Comparison of ENCODE assay signal across 1 cellular context in genomic region chr16:10972108-10972955, GRCh38.
TF ChIP-seq lines count a peak whose summit lies in the region.

No MANE protein-coding gene starts in this region.

TF ChIP-seq in K562, 482 proteins besides CTCF, POLR2A, EP300 and RAD21 (continued from another document and continues in another):
- TF ChIP-seq TFE3 (CRISPR knock-in tag; IDR thresholded peaks at IDR 0.05) (peak; percentile 15; the same call in 1 of the 2 replicates), ZKSCAN8 (CRISPR knock-in tag; IDR thresholded peaks at IDR 0.05) (peak; percentile 81; the same call in 1 of the 2 replicates), ZNF347 (CRISPR knock-in tag; IDR thresholded peaks at IDR 0.05; ENCODE audit: low read depth) (no peak), ZNF695 (CRISPR knock-in tag; IDR thresholded peaks at IDR 0.05) (no peak), PHF21A (IDR thresholded peaks at IDR 0.05; ENCODE audit: borderline replicate concordance, low read depth) (peak; percentile 75; the same call in 1 of the 2 replicates), WHSC1 (IDR thresholded peaks at IDR 0.05; ENCODE audit: low read length) (no peak), HNRNPK (IDR thresholded peaks at IDR 0.05; ENCODE audit: low read depth, low read length, poor library complexity, severe bottlenecking) (no peak), TCF7L2 (IDR thresholded peaks at IDR 0.05; ENCODE audit: low read depth, low read length) (no peak), MBD2 (IDR thresholded peaks at IDR 0.05; ENCODE audit: borderline replicate concordance, low read depth) (peak; percentile 81), ZNF76 (CRISPR knock-in tag; IDR thresholded peaks at IDR 0.05; ENCODE audit: borderline replicate concordance) (no peak), XRCC5 (IDR thresholded peaks at IDR 0.05; ENCODE audit: low read depth, low read length) (0 out of 2 replicates have a peak, but pooled peaks have one; percentile 25), SAFB (IDR thresholded peaks at IDR 0.05; ENCODE audit: borderline replicate concordance, low read depth, low read length) (no peak), CBFB (CRISPR knock-in tag; IDR thresholded peaks at IDR 0.05) (no peak), PTTG1 (tag; IDR thresholded peaks at IDR 0.05; ENCODE audit: low read depth) (no peak), MTA1 (IDR thresholded peaks at IDR 0.05; ENCODE audit: borderline replicate concordance) (peak; percentile 88), HINFP (tag; conservative IDR thresholded peaks at IDR 0.05; ENCODE audit: low read depth) (no peak), KLF6 (CRISPR knock-in tag; IDR thresholded peaks at IDR 0.05; ENCODE audit: borderline replicate concordance) (no peak), RFX7 (CRISPR knock-in tag; IDR thresholded peaks at IDR 0.05) (no peak), SETDB1 (IDR thresholded peaks at IDR 0.05; ENCODE audit: low read length) (no peak), ZBTB8A (IDR thresholded peaks at IDR 0.05; ENCODE audit: partially characterized antibody) (no peak), ZNF253 (CRISPR knock-in tag; conservative IDR thresholded peaks at IDR 0.05) (no peak), NR2C2 (CRISPR knock-in tag; IDR thresholded peaks at IDR 0.05) (no peak), NR2C2 (tag; IDR thresholded peaks at IDR 0.05) (peak; percentile 81), NFXL1 (CRISPR knock-in tag; IDR thresholded peaks at IDR 0.05) (no peak), SFPQ (IDR thresholded peaks at IDR 0.05; ENCODE audit: low read depth, low read length) (no peak), ZNF586 (CRISPR knock-in tag; conservative IDR thresholded peaks at IDR 0.05) (no peak), PRMT5 (CRISPR knock-in tag; IDR thresholded peaks at IDR 0.05) (no peak), JUND (IDR thresholded peaks at IDR 0.05; ENCODE audit: borderline replicate concordance, low read depth, low read length) (peak; percentile 65; the same call in 1 of the 2 replicates), JUND (tag; IDR thresholded peaks at IDR 0.05; ENCODE audit: borderline replicate concordance, low read depth, low read length) (peak; percentile 46; the same call in 1 of the 3 replicates), ZFP1 (CRISPR knock-in tag; IDR thresholded peaks at IDR 0.05) (no peak), ZNF436 (CRISPR knock-in tag; IDR thresholded peaks at IDR 0.05) (no peak), ZKSCAN3 (CRISPR knock-in tag; IDR thresholded peaks at IDR 0.05) (no peak), JUN (IDR thresholded peaks at IDR 0.05; ENCODE audit: borderline replicate concordance, low read depth, low read length) (no peak; the same call in 1 of the 2 replicates), JUN (CRISPR knock-in tag; IDR thresholded peaks at IDR 0.05; ENCODE audit: borderline replicate concordance) (no peak), ZNF146 (CRISPR knock-in tag; IDR thresholded peaks at IDR 0.05; ENCODE audit: unreplicated experiment) (no peak), ZBTB9 (CRISPR knock-in tag; IDR thresholded peaks at IDR 0.05) (peak; percentile 63; the same call in 1 of the 2 replicates), CAMTA2 (CRISPR knock-in tag; conservative IDR thresholded peaks at IDR 0.05) (no peak), DDX20 (tag; IDR thresholded peaks at IDR 0.05; ENCODE audit: low read depth) (no peak), E2F4 (CRISPR knock-in tag; IDR thresholded peaks at IDR 0.05; ENCODE audit: low read depth) (no peak), CREB1 (IDR thresholded peaks at IDR 0.05) (no peak; the same call in 1 of the 2 replicates), CREB1 (CRISPR knock-in tag; IDR thresholded peaks at IDR 0.05) (0 out of 2 replicates have a peak, but pooled peaks have one; percentile 38), SMARCA4 (IDR thresholded peaks at IDR 0.05) (peak; percentile 99), DMBX1 (CRISPR knock-in tag; IDR thresholded peaks at IDR 0.05; ENCODE audit: borderline replicate concordance) (peak; percentile 92), LCOR (CRISPR knock-in tag; IDR thresholded peaks at IDR 0.05) (peak; percentile 64), MXD1 (CRISPR knock-in tag; IDR thresholded peaks at IDR 0.05; ENCODE audit: borderline replicate concordance, poor library complexity, severe bottlenecking) (no peak)
- TF ChIP-seq, protein P1, sequence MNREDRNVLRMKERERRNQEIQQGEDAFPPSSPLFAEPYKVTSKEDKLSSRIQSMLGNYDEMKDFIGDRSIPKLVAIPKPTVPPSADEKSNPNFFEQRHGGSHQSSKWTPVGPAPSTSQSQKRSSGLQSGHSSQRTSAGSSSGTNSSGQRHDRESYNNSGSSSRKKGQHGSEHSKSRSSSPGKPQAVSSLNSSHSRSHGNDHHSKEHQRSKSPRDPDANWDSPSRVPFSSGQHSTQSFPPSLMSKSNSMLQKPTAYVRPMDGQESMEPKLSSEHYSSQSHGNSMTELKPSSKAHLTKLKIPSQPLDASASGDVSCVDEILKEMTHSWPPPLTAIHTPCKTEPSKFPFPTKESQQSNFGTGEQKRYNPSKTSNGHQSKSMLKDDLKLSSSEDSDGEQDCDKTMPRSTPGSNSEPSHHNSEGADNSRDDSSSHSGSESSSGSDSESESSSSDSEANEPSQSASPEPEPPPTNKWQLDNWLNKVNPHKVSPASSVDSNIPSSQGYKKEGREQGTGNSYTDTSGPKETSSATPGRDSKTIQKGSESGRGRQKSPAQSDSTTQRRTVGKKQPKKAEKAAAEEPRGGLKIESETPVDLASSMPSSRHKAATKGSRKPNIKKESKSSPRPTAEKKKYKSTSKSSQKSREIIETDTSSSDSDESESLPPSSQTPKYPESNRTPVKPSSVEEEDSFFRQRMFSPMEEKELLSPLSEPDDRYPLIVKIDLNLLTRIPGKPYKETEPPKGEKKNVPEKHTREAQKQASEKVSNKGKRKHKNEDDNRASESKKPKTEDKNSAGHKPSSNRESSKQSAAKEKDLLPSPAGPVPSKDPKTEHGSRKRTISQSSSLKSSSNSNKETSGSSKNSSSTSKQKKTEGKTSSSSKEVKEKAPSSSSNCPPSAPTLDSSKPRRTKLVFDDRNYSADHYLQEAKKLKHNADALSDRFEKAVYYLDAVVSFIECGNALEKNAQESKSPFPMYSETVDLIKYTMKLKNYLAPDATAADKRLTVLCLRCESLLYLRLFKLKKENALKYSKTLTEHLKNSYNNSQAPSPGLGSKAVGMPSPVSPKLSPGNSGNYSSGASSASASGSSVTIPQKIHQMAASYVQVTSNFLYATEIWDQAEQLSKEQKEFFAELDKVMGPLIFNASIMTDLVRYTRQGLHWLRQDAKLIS (CRISPR knock-in tag; IDR thresholded peaks at IDR 0.05), result no peak
- TF ChIP-seq, protein P2, sequence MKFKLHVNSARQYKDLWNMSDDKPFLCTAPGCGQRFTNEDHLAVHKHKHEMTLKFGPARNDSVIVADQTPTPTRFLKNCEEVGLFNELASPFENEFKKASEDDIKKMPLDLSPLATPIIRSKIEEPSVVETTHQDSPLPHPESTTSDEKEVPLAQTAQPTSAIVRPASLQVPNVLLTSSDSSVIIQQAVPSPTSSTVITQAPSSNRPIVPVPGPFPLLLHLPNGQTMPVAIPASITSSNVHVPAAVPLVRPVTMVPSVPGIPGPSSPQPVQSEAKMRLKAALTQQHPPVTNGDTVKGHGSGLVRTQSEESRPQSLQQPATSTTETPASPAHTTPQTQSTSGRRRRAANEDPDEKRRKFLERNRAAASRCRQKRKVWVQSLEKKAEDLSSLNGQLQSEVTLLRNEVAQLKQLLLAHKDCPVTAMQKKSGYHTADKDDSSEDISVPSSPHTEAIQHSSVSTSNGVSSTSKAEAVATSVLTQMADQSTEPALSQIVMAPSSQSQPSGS (CRISPR knock-in tag; IDR thresholded peaks at IDR 0.05), result no peak
- TF ChIP-seq, protein P3, sequence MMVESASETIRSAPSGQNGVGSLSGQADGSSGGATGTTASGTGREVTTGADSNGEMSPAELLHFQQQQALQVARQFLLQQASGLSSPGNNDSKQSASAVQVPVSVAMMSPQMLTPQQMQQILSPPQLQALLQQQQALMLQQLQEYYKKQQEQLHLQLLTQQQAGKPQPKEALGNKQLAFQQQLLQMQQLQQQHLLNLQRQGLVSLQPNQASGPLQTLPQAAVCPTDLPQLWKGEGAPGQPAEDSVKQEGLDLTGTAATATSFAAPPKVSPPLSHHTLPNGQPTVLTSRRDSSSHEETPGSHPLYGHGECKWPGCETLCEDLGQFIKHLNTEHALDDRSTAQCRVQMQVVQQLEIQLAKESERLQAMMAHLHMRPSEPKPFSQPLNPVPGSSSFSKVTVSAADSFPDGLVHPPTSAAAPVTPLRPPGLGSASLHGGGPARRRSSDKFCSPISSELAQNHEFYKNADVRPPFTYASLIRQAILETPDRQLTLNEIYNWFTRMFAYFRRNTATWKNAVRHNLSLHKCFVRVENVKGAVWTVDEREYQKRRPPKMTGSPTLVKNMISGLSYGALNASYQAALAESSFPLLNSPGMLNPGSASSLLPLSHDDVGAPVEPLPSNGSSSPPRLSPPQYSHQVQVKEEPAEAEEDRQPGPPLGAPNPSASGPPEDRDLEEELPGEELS (CRISPR knock-in tag; IDR thresholded peaks at IDR 0.05; ENCODE audit: borderline replicate concordance), result no peak
- TF ChIP-seq, protein P4, sequence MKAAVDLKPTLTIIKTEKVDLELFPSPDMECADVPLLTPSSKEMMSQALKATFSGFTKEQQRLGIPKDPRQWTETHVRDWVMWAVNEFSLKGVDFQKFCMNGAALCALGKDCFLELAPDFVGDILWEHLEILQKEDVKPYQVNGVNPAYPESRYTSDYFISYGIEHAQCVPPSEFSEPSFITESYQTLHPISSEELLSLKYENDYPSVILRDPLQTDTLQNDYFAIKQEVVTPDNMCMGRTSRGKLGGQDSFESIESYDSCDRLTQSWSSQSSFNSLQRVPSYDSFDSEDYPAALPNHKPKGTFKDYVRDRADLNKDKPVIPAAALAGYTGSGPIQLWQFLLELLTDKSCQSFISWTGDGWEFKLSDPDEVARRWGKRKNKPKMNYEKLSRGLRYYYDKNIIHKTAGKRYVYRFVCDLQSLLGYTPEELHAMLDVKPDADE (conservative IDR thresholded peaks at IDR 0.05; ENCODE audit: control insufficient read depth, low read depth, low read length), result peak; percentile 73; the same call in 1 of the 2 replicates
- TF ChIP-seq, protein P5, sequence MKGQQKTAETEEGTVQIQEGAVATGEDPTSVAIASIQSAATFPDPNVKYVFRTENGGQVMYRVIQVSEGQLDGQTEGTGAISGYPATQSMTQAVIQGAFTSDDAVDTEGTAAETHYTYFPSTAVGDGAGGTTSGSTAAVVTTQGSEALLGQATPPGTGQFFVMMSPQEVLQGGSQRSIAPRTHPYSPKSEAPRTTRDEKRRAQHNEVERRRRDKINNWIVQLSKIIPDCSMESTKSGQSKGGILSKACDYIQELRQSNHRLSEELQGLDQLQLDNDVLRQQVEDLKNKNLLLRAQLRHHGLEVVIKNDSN (CRISPR knock-in tag; IDR thresholded peaks at IDR 0.05), result no peak
